1 cellular context compared by ENCODE assay signal in genomic region chr6:108174371-108175175, GRCh38.
TF ChIP-seq lines count a peak whose summit lies in the region.

No MANE protein-coding gene starts in this region.

TF ChIP-seq in PFSK-1, 5 proteins besides CTCF, POLR2A, EP300 and RAD21 (continued from another document):
- TF ChIP-seq SIN3A (IDR thresholded peaks at IDR 0.05; ENCODE audit: borderline replicate concordance, insufficient read depth, low read length) (no peak), TAF1 (IDR thresholded peaks at IDR 0.05; ENCODE audit: borderline replicate concordance, insufficient read depth, low read length) (no peak), POLR2AphosphoS5 (IDR thresholded peaks at IDR 0.05; ENCODE audit: low read depth, low read length) (no peak), FOXP2 (optimal IDR thresholded peaks at IDR 0.05; ENCODE audit: borderline replicate concordance, extremely low read depth, extremely low read length, insufficient read depth) (no peak)
